In genomic region chr6:39793528-39793927, GRCh38 we compare ENCODE assay signal across 14 cellular contexts. TPM values are rescaled to one million over a fixed set of nuclear protein-coding genes. Genes with fewer than 3 reads are reported as not detected.
A peak's percentile ranks its signal among the peaks of the same experiment; 100 is the strongest.
DNase-seq lines count a peak whose midpoint lies in the region; ATAC-seq, FAIRE-seq and TF ChIP-seq lines count a peak whose summit lies in the region.
"Had no signal": no experiment of that assay in that cellular context is flagged by ENCODE, and none has a peak within 500 bp of the region (broad histone marks: within the 10 kb centered on the region; RNA-seq: fewer than 3 reads in every experiment).

No MANE protein-coding gene starts in this region.

- H3K27me3 ChIP-seq in dorsolateral prefrontal cortex (peaks cover 0 to 6% (median 0%) of the 10 kb centered on the region in 45 donors), muscle layer of duodenum (ENCODE audit: low read depth, low read length) (no peaks in the 10 kb centered on the region), subcutaneous abdominal adipose tissue (ENCODE audit: control insufficient read depth in 5 of 5, insufficient read depth in 4 of 5, low read length in 5 of 5) (no peaks in the 10 kb centered on the region)

- peak overlapping the region; percentile 85; the same call in 1 of the 2 replicates for H3K4me3 Mint-ChIP-seq in HFFc6
- H3K4me3 Mint-ChIP-seq: activated CD8-positive, alpha-beta memory T cell treated with anti-CD3 and anti-CD28 coated beads, Interleukin-2, amount 10 ng/mL, durations not matched to agents 7 days and 5 days; activated naive CD8-positive, alpha-beta T cell treated with anti-CD3 and anti-CD28 coated beads, Interleukin-2, amount 10 ng/mL, durations not matched to agents 7 days and 5 days had no signal

- H3K36me3 Mint-ChIP-seq in HFFc6 (ENCODE audit: low read depth) = no peaks in the 10 kb centered on the region
- H3K36me3 Mint-ChIP-seq: activated CD8-positive, alpha-beta memory T cell treated with anti-CD3 and anti-CD28 coated beads, Interleukin-2, amount 10 ng/mL, durations not matched to agents 7 days and 5 days; activated naive CD8-positive, alpha-beta T cell treated with anti-CD3 and anti-CD28 coated beads, Interleukin-2, amount 10 ng/mL, durations not matched to agents 7 days and 5 days had no signal

- H3K27me3 Mint-ChIP-seq in HFFc6 (ENCODE audit: insufficient read depth) = peaks cover 11% of the 10 kb centered on the region

- no peak overlapping the region for H3K27ac Mint-ChIP-seq in HFFc6
- H3K27ac Mint-ChIP-seq: activated CD8-positive, alpha-beta memory T cell treated with anti-CD3 and anti-CD28 coated beads, Interleukin-2, amount 10 ng/mL, durations not matched to agents 7 days and 5 days; activated naive CD8-positive, alpha-beta T cell treated with anti-CD3 and anti-CD28 coated beads, Interleukin-2, amount 10 ng/mL, durations not matched to agents 7 days and 5 days had no signal

- DNase-seq in HFFc6 = no peak
- no peak for DNase-seq in dorsolateral prefrontal cortex
- no peak for DNase-seq in NOMO-1 treated with dmso at 0.1 percent for 144 hours (lab: John Stamatoyannopoulos, UW; ENCODE audit: unreplicated experiment)
- DNase-seq in D721Med (ENCODE audit: insufficient read length, low spot score) = no peak
- no peak for DNase-seq in activated CD8-positive, alpha-beta memory T cell treated with anti-CD3 and anti-CD28 coated beads for 24 hours
- DNase-seq: activated CD8-positive, alpha-beta memory T cell treated with anti-CD3 and anti-CD28 coated beads, Interleukin-2, amount 10 ng/mL, durations not matched to agents 7 days and 5 days; activated naive CD8-positive, alpha-beta T cell treated with anti-CD3 and anti-CD28 coated beads, Interleukin-2, amount 10 ng/mL, durations not matched to agents 7 days and 5 days; HCEC 1CT; NCI-H1105; NCI-H774 had no signal

- TF ChIP-seq CTCF in HFFc6 (IDR thresholded peaks at IDR 0.05) (no peak), dorsolateral prefrontal cortex (IDR thresholded peaks at IDR 0.05 in 54 of 56, conservative IDR thresholded peaks at IDR 0.05 in 2 of 56; ENCODE audit: low read depth in 1 of 56, partially characterized antibody in 56 of 56) (no peak), D721Med (IDR thresholded peaks at IDR 0.05; ENCODE audit: insufficient read depth, missing control alignments) (no peak)

- no peak for FAIRE-seq in D721Med (lab: Jason Lieb, UNC)

- H3K27ac ChIP-seq in dorsolateral prefrontal cortex (peak overlapping the region; percentile 52 to 98 (median 94)), muscle layer of duodenum (ENCODE audit: low read length) (peak overlapping the region; percentile 85), subcutaneous abdominal adipose tissue (ENCODE audit: low read depth, low read length) (no peak overlapping the region)
- H3K27ac ChIP-seq: BLaER1 treated with 17β-estradiol and CSF1 and Interleukin-3, amounts not matched to agents 10 nM and 100 nM had no signal

- intact Hi-C loops in dorsolateral prefrontal cortex (cut with DNase I) = loop anchor here (5.0 to 10.0 kb wide), 4 partner anchors 99 to 419 kb away; no protein-coding TSS in a partner anchor

- ATAC-seq in GM21723 (IDR thresholded peaks at IDR 0.05; ENCODE audit: unreplicated experiment) = no peak
- ATAC-seq: activated CD8-positive, alpha-beta memory T cell treated with anti-CD3 and anti-CD28 coated beads, Interleukin-2, amount 10 ng/mL, durations not matched to agents 7 days and 5 days had no signal

- peak overlapping the region in 3 of 5 donors; percentile 28 to 64 (median 30) for H3K9ac ChIP-seq in subcutaneous abdominal adipose tissue (ENCODE audit: low read length in 5 of 5)
- H3K9ac ChIP-seq: BLaER1 treated with 17β-estradiol and CSF1 and Interleukin-3, amounts not matched to agents 10 nM and 100 nM had no signal

- H3K4me1 Mint-ChIP-seq in HFFc6 (ENCODE audit: low read depth) = peaks cover 20% of the 10 kb centered on the region
- H3K4me1 Mint-ChIP-seq: activated CD8-positive, alpha-beta memory T cell treated with anti-CD3 and anti-CD28 coated beads, Interleukin-2, amount 10 ng/mL, durations not matched to agents 7 days and 5 days; activated naive CD8-positive, alpha-beta T cell treated with anti-CD3 and anti-CD28 coated beads, Interleukin-2, amount 10 ng/mL, durations not matched to agents 7 days and 5 days had no signal

- peaks cover 0 to 45% of the 10 kb centered on the region in 2 donors for H3K4me1 ChIP-seq in muscle layer of duodenum (ENCODE audit: control insufficient read depth in 1 of 2, insufficient read depth in 2 of 2, low read length in 2 of 2)
- H3K4me1 ChIP-seq in subcutaneous abdominal adipose tissue (ENCODE audit: control insufficient read depth in 5 of 5, insufficient read depth in 5 of 5, low read length in 5 of 5) = peaks cover 4 to 36% (median 24%) of the 10 kb centered on the region in 5 donors

- H3K36me3 ChIP-seq in muscle layer of duodenum (ENCODE audit: control insufficient read depth in 1 of 2, insufficient read depth in 2 of 2, low read length in 2 of 2) = no peaks in the 10 kb centered on the region
- peaks cover 0 to 3% (median 0%) of the 10 kb centered on the region in 5 donors for H3K36me3 ChIP-seq in subcutaneous abdominal adipose tissue (ENCODE audit: control insufficient read depth in 5 of 5, insufficient read depth in 5 of 5, low read length in 5 of 5)
- H3K36me3 ChIP-seq: BLaER1 treated with 17β-estradiol and CSF1 and Interleukin-3, amounts not matched to agents 10 nM and 100 nM had no signal

- peak overlapping the region; percentile 48 to 84 (median 73) for H3K4me3 ChIP-seq in dorsolateral prefrontal cortex
- peak overlapping the region; percentile 71 to 90 for H3K4me3 ChIP-seq in muscle layer of duodenum (ENCODE audit: low read depth in 1 of 2, low read length in 2 of 2)
- H3K4me3 ChIP-seq in subcutaneous abdominal adipose tissue (ENCODE audit: low read depth in 1 of 5, low read length in 5 of 5) = peak overlapping the region; percentile 62 to 81 (median 77)

- no peaks in the 10 kb centered on the region for H3K9me3 ChIP-seq in muscle layer of duodenum (ENCODE audit: control insufficient read depth in 1 of 2, low read length in 2 of 2)
- no peaks in the 10 kb centered on the region for H3K9me3 ChIP-seq in subcutaneous abdominal adipose tissue (ENCODE audit: control insufficient read depth in 5 of 5, low read length in 5 of 5)

- H3K9me3 Mint-ChIP-seq in HFFc6 = no peaks in the 10 kb centered on the region
- H3K9me3 Mint-ChIP-seq: activated naive CD8-positive, alpha-beta T cell treated with anti-CD3 and anti-CD28 coated beads, Interleukin-2, amount 10 ng/mL, durations not matched to agents 7 days and 5 days had no signal

RNA-seq across cellular contexts. Expression of gene DAAM2, which starts 1.4 kb away (rescaled TPM):
- total RNA-seq in HFFc6 (2021; fragmentation: NEBNext Ultra II Directional; extraction: Animal tissue kit (Norgen Biotek cat#: 25700)) = 1 to 10 TPM; 2.2 to 9.0 (median 8.0) TPM
- total RNA-seq in dorsolateral prefrontal cortex = 100 to 1,000 TPM in 95 of 120 experiments, 10 to 100 TPM in 25; 43.8 to 450 (median 152) TPM
- total RNA-seq: activated CD8-positive, alpha-beta memory T cell treated with anti-CD3 and anti-CD28 coated beads, Interleukin-2, amount 10 ng/mL, durations not matched to agents 7 days and 5 days; activated naive CD8-positive, alpha-beta T cell treated with anti-CD3 and anti-CD28 coated beads, Interleukin-2, amount 10 ng/mL, durations not matched to agents 7 days and 5 days had no signal

Comparison
In these comparisons a context has a peak if more than half of its experiments do, and no peak if none do; other contexts are left out.
1. RNA of gene DAAM2, which starts 1.4 kb away (total RNA-seq): 43.8 to 450 TPM in dorsolateral prefrontal cortex; 2.2 to 9.0 TPM in HFFc6; every median in the first group is over 4 times any median in the second.
2. Peak in every context shown above with its lines, with median percentiles within 50 percentile points of each other: H3K4me3 ChIP-seq.